1 cellular context compared by ENCODE assay signal in the genomic region with DNA sequence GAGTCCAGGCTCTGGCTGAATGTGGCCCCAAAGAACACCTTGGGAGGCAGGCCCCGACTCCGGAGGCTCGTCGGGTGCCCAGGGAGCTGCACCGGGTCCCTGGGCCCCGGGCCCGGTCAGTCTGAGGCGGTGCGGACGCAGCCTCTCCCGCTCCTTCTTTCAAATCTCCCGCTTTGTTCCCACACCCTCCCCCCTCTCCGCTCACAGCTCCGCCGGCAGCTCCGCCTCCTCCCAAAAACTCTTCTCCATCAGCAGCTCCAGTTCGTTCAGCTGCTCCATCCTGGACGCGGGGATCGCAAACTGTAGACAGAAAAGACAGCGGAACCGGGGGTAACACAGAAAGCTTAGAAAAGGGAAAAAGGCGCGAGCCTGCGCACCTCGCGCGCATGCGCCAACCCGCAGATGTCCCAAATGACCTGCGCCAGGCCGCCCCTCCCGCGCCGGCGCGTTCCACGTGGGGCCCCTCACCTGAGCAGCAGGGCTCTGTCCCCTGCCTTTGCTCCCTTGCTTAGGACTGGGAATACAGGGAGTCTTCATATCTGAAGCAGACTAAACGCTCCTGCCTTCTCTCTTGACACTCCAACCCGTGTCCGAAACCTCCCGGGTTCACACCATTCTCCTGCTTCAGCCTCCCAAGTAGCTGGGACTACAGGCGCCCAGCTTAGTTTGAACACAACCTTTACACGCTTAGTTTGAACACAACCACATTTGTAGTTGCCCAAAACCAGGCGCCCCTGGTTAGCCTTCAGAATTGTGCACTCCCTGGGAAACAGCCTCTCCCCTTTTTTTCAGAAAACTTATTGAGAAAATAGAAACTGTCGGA.
A peak's percentile ranks its signal among the peaks of the same experiment; 100 is the strongest.
TF ChIP-seq lines count a peak whose summit lies in the region.

A gene with protein sequence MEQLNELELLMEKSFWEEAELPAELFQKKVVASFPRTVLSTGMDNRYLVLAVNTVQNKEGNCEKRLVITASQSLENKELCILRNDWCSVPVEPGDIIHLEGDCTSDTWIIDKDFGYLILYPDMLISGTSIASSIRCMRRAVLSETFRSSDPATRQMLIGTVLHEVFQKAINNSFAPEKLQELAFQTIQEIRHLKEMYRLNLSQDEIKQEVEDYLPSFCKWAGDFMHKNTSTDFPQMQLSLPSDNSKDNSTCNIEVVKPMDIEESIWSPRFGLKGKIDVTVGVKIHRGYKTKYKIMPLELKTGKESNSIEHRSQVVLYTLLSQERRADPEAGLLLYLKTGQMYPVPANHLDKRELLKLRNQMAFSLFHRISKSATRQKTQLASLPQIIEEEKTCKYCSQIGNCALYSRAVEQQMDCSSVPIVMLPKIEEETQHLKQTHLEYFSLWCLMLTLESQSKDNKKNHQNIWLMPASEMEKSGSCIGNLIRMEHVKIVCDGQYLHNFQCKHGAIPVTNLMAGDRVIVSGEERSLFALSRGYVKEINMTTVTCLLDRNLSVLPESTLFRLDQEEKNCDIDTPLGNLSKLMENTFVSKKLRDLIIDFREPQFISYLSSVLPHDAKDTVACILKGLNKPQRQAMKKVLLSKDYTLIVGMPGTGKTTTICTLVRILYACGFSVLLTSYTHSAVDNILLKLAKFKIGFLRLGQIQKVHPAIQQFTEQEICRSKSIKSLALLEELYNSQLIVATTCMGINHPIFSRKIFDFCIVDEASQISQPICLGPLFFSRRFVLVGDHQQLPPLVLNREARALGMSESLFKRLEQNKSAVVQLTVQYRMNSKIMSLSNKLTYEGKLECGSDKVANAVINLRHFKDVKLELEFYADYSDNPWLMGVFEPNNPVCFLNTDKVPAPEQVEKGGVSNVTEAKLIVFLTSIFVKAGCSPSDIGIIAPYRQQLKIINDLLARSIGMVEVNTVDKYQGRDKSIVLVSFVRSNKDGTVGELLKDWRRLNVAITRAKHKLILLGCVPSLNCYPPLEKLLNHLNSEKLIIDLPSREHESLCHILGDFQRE (minus strand): TSS at position 388 of the 823 bp plus-strand sequence. CDS start 109 bp downstream, at position 279.

TF ChIP-seq in K562, 482 proteins besides CTCF, POLR2A, EP300 and RAD21 (continued from another document and continues in another):
- TF ChIP-seq, protein P1, sequence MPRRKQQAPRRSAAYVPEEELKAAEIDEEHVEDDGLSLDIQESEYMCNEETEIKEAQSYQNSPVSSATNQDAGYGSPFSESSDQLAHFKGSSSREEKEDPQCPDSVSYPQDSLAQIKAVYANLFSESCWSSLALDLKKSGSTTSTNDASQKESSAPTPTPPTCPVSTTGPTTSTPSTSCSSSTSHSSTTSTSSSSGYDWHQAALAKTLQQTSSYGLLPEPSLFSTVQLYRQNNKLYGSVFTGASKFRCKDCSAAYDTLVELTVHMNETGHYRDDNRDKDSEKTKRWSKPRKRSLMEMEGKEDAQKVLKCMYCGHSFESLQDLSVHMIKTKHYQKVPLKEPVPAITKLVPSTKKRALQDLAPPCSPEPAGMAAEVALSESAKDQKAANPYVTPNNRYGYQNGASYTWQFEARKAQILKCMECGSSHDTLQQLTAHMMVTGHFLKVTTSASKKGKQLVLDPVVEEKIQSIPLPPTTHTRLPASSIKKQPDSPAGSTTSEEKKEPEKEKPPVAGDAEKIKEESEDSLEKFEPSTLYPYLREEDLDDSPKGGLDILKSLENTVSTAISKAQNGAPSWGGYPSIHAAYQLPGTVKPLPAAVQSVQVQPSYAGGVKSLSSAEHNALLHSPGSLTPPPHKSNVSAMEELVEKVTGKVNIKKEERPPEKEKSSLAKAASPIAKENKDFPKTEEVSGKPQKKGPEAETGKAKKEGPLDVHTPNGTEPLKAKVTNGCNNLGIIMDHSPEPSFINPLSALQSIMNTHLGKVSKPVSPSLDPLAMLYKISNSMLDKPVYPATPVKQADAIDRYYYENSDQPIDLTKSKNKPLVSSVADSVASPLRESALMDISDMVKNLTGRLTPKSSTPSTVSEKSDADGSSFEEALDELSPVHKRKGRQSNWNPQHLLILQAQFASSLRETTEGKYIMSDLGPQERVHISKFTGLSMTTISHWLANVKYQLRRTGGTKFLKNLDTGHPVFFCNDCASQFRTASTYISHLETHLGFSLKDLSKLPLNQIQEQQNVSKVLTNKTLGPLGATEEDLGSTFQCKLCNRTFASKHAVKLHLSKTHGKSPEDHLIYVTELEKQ (CRISPR knock-in tag; IDR thresholded peaks at IDR 0.05), result no peak
- no peak for TF ChIP-seq GTF2F1 (IDR thresholded peaks at IDR 0.05; ENCODE audit: low read depth, low read length)
- TF ChIP-seq, protein P2, sequence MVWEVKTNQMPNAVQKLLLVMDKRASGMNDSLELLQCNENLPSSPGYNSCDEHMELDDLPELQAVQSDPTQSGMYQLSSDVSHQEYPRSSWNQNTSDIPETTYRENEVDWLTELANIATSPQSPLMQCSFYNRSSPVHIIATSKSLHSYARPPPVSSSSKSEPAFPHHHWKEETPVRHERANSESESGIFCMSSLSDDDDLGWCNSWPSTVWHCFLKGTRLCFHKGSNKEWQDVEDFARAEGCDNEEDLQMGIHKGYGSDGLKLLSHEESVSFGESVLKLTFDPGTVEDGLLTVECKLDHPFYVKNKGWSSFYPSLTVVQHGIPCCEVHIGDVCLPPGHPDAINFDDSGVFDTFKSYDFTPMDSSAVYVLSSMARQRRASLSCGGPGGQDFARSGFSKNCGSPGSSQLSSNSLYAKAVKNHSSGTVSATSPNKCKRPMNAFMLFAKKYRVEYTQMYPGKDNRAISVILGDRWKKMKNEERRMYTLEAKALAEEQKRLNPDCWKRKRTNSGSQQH (CRISPR knock-in tag; IDR thresholded peaks at IDR 0.05), result peak; percentile 56; the same call in 1 of the 2 replicates
- TF ChIP-seq COPS2 (conservative IDR thresholded peaks at IDR 0.05), result no peak
- no peak for TF ChIP-seq SAFB (IDR thresholded peaks at IDR 0.05; ENCODE audit: borderline replicate concordance, low read depth, low read length)
- TF ChIP-seq, protein P3, sequence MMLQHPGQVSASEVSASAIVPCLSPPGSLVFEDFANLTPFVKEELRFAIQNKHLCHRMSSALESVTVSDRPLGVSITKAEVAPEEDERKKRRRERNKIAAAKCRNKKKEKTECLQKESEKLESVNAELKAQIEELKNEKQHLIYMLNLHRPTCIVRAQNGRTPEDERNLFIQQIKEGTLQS (IDR thresholded peaks at IDR 0.05), result peak; percentile 7; the same call in 1 of the 2 replicates
- TF ChIP-seq, protein P3 (CRISPR knock-in tag; conservative IDR thresholded peaks at IDR 0.05), result peak; percentile 68
- 0 out of 2 replicates have a peak, but pooled peaks have one; percentile 7 for TF ChIP-seq HIVEP1 (CRISPR knock-in tag; IDR thresholded peaks at IDR 0.05)
- TF ChIP-seq SMAD2 (IDR thresholded peaks at IDR 0.05; ENCODE audit: low read depth, low read length), result no peak
- no peak for TF ChIP-seq ZNF347 (CRISPR knock-in tag; IDR thresholded peaks at IDR 0.05; ENCODE audit: low read depth)
- peak; percentile 89 for TF ChIP-seq PHF8 (IDR thresholded peaks at IDR 0.05; ENCODE audit: borderline replicate concordance, low read length)
- TF ChIP-seq ZNF707 (CRISPR knock-in tag; conservative IDR thresholded peaks at IDR 0.05), result no peak
- TF ChIP-seq PHTF2 (CRISPR knock-in tag; IDR thresholded peaks at IDR 0.05), result no peak
- no peak for TF ChIP-seq BRCA1 (IDR thresholded peaks at IDR 0.05)
- no peak for TF ChIP-seq BRCA1 (CRISPR knock-in tag; IDR thresholded peaks at IDR 0.05)
- TF ChIP-seq, protein P4, sequence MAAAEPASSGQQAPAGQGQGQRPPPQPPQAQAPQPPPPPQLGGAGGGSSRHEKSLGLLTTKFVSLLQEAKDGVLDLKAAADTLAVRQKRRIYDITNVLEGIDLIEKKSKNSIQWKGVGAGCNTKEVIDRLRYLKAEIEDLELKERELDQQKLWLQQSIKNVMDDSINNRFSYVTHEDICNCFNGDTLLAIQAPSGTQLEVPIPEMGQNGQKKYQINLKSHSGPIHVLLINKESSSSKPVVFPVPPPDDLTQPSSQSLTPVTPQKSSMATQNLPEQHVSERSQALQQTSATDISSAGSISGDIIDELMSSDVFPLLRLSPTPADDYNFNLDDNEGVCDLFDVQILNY (CRISPR knock-in tag; IDR thresholded peaks at IDR 0.05), result 0 out of 2 replicates have a peak, but pooled peaks have one; percentile 80
- TF ChIP-seq, protein P5, sequence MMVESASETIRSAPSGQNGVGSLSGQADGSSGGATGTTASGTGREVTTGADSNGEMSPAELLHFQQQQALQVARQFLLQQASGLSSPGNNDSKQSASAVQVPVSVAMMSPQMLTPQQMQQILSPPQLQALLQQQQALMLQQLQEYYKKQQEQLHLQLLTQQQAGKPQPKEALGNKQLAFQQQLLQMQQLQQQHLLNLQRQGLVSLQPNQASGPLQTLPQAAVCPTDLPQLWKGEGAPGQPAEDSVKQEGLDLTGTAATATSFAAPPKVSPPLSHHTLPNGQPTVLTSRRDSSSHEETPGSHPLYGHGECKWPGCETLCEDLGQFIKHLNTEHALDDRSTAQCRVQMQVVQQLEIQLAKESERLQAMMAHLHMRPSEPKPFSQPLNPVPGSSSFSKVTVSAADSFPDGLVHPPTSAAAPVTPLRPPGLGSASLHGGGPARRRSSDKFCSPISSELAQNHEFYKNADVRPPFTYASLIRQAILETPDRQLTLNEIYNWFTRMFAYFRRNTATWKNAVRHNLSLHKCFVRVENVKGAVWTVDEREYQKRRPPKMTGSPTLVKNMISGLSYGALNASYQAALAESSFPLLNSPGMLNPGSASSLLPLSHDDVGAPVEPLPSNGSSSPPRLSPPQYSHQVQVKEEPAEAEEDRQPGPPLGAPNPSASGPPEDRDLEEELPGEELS (CRISPR knock-in tag; IDR thresholded peaks at IDR 0.05; ENCODE audit: borderline replicate concordance), result no peak
- no peak for TF ChIP-seq TCFL5 (CRISPR knock-in tag; conservative IDR thresholded peaks at IDR 0.05)
- peak in 1 of 2 experiments; percentile 30; a peak in 2 of 4 replicates for TF ChIP-seq RCOR1 (IDR thresholded peaks at IDR 0.05; ENCODE audit: borderline replicate concordance in 1 of 2, low read depth in 2 of 2, low read length in 2 of 2)
- no peak for TF ChIP-seq JUNB (CRISPR knock-in tag; conservative IDR thresholded peaks at IDR 0.05)
- TF ChIP-seq ARID1B (IDR thresholded peaks at IDR 0.05), result 0 out of 2 replicates have a peak, but pooled peaks have one; percentile 5
- TF ChIP-seq, protein P6, sequence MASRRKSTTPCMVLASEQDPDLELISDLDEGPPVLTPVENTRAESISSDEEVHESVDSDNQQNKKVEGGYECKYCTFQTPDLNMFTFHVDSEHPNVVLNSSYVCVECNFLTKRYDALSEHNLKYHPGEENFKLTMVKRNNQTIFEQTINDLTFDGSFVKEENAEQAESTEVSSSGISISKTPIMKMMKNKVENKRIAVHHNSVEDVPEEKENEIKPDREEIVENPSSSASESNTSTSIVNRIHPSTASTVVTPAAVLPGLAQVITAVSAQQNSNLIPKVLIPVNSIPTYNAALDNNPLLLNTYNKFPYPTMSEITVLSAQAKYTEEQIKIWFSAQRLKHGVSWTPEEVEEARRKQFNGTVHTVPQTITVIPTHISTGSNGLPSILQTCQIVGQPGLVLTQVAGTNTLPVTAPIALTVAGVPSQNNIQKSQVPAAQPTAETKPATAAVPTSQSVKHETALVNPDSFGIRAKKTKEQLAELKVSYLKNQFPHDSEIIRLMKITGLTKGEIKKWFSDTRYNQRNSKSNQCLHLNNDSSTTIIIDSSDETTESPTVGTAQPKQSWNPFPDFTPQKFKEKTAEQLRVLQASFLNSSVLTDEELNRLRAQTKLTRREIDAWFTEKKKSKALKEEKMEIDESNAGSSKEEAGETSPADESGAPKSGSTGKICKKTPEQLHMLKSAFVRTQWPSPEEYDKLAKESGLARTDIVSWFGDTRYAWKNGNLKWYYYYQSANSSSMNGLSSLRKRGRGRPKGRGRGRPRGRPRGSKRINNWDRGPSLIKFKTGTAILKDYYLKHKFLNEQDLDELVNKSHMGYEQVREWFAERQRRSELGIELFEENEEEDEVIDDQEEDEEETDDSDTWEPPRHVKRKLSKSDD (conservative IDR thresholded peaks at IDR 0.05; ENCODE audit: low read length), result no peak
- TF ChIP-seq CCAR2 (IDR thresholded peaks at IDR 0.05; ENCODE audit: low read depth, low read length), result no peak
- TF ChIP-seq, protein P7, sequence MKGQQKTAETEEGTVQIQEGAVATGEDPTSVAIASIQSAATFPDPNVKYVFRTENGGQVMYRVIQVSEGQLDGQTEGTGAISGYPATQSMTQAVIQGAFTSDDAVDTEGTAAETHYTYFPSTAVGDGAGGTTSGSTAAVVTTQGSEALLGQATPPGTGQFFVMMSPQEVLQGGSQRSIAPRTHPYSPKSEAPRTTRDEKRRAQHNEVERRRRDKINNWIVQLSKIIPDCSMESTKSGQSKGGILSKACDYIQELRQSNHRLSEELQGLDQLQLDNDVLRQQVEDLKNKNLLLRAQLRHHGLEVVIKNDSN (CRISPR knock-in tag; IDR thresholded peaks at IDR 0.05), result peak; percentile 77
- TF ChIP-seq, protein P8, sequence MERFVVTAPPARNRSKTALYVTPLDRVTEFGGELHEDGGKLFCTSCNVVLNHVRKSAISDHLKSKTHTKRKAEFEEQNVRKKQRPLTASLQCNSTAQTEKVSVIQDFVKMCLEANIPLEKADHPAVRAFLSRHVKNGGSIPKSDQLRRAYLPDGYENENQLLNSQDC (CRISPR knock-in tag; IDR thresholded peaks at IDR 0.05), result no peak
- TF ChIP-seq, protein P9, sequence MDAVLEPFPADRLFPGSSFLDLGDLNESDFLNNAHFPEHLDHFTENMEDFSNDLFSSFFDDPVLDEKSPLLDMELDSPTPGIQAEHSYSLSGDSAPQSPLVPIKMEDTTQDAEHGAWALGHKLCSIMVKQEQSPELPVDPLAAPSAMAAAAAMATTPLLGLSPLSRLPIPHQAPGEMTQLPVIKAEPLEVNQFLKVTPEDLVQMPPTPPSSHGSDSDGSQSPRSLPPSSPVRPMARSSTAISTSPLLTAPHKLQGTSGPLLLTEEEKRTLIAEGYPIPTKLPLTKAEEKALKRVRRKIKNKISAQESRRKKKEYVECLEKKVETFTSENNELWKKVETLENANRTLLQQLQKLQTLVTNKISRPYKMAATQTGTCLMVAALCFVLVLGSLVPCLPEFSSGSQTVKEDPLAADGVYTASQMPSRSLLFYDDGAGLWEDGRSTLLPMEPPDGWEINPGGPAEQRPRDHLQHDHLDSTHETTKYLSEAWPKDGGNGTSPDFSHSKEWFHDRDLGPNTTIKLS (IDR thresholded peaks at IDR 0.05; ENCODE audit: borderline replicate concordance, low read depth), result peak; percentile 85
- TF ChIP-seq ZNF778 (CRISPR knock-in tag; IDR thresholded peaks at IDR 0.05), result no peak
- TF ChIP-seq ZFP1 (CRISPR knock-in tag; IDR thresholded peaks at IDR 0.05), result no peak
- no peak for TF ChIP-seq ZNF584 (CRISPR knock-in tag; IDR thresholded peaks at IDR 0.05; ENCODE audit: low read depth)
- TF ChIP-seq HDAC2 (IDR thresholded peaks at IDR 0.05), result peak; percentile 64
- 0 out of 2 replicates have a peak, but pooled peaks have one; percentile 25 for TF ChIP-seq NR4A1 (CRISPR knock-in tag; IDR thresholded peaks at IDR 0.05)
- TF ChIP-seq NR4A1 (tag; IDR thresholded peaks at IDR 0.05), result peak; percentile 82
- peak; percentile 4; the same call in 1 of the 2 replicates for TF ChIP-seq JUND (IDR thresholded peaks at IDR 0.05; ENCODE audit: borderline replicate concordance, low read depth, low read length)
- TF ChIP-seq JUND (tag; IDR thresholded peaks at IDR 0.05; ENCODE audit: borderline replicate concordance, low read depth, low read length), result no peak
- TF ChIP-seq NUFIP1 (IDR thresholded peaks at IDR 0.05; ENCODE audit: partially characterized antibody), result no peak
- no peak for TF ChIP-seq ZNF764 (CRISPR knock-in tag; IDR thresholded peaks at IDR 0.05; ENCODE audit: low read depth)
- no peak; the same call in 1 of the 2 replicates for TF ChIP-seq PPARD (CRISPR knock-in tag; IDR thresholded peaks at IDR 0.05)
- no peak for TF ChIP-seq KDM1A (IDR thresholded peaks at IDR 0.05)
- TF ChIP-seq GATAD2B (IDR thresholded peaks at IDR 0.05; ENCODE audit: borderline replicate concordance), result no peak
